ENCODE assay signal across 19 cellular contexts in genomic region chr14:68518180-68518579, GRCh38.
DNase-seq lines count a peak whose midpoint lies in the region; ATAC-seq and TF ChIP-seq lines count a peak whose summit lies in the region.
"Had no signal": no experiment of that assay in that cellular context is flagged by ENCODE, and none has a peak within 500 bp of the region (broad histone marks: within the 10 kb centered on the region; RNA-seq: fewer than 3 reads in every experiment).

No MANE protein-coding gene starts in this region.

- DNase-seq in RWPE2 (ENCODE audit: low spot score) (no peak), endodermal cell (no peak), caudate nucleus (lab: John Stamatoyannopoulos, UW) (no peak), globus pallidus (ENCODE audit: low spot score) (no peak)
- DNase-seq: activated CD4-positive, alpha-beta T cell treated with anti-CD3 and anti-CD28 coated beads for 36 hours; colonic mucosa; foreskin fibroblast; naive B cell; NCI-H146; NCI-H748 treated with DMSO at 0.1 percent for 48 hours; posterior cingulate gyrus; SIG-M5; stimulated activated CD4-positive, alpha-beta T cell treated with anti-CD3 and anti-CD28 coated beads, Interleukin-12 subunit alpha, Interleukin-12 subunit beta, amount 100 ng/mL, for 4 hours; T-helper 1 cell had no signal

- TF ChIP-seq CTCF in RWPE2 (IDR thresholded peaks at IDR 0.05; ENCODE audit: poor library complexity, severe bottlenecking) (no peak), endodermal cell (conservative IDR thresholded peaks at IDR 0.05) (no peak)

- peaks cover 46% of the 10 kb centered on the region for H3K4me1 ChIP-seq in RWPE2 (ENCODE audit: insufficient read depth, poor library complexity, severe bottlenecking)
- H3K4me1 ChIP-seq in endodermal cell (ENCODE audit: control insufficient read depth, insufficient read depth, low read length), result peaks cover 8% of the 10 kb centered on the region
- H3K4me1 ChIP-seq in muscle layer of colon (ENCODE audit: insufficient read depth, low read length), result peaks cover 71% of the 10 kb centered on the region

- peaks cover 31% of the 10 kb centered on the region for H3K4me1 Mint-ChIP-seq in endodermal cell

- H3K9ac ChIP-seq in endodermal cell (ENCODE audit: extremely low read depth, low read length, poor library complexity, severe bottlenecking), result no peak overlapping the region
- no peak overlapping the region for H3K9ac ChIP-seq in muscle layer of colon (ENCODE audit: low read length)

- no peak overlapping the region for H3K4me3 ChIP-seq in RWPE2 (ENCODE audit: severe bottlenecking)
- H3K4me3 ChIP-seq in endodermal cell (ENCODE audit: low read length), result no peak overlapping the region
- H3K4me3 ChIP-seq in muscle layer of colon (ENCODE audit: low read depth in 1 of 2, low read length in 2 of 2), result no peak overlapping the region
- no peak overlapping the region for H3K4me3 ChIP-seq in skin epidermis
- H3K4me3 ChIP-seq: colonic mucosa had no signal

- H3K27ac Mint-ChIP-seq in endodermal cell, result no peak overlapping the region
- H3K27ac Mint-ChIP-seq: activated CD4-positive, alpha-beta T cell treated with anti-CD3 and anti-CD28 coated beads for 36 hours; activated naive CD8-positive, alpha-beta T cell had no signal

- ATAC-seq in RWPE2 (ENCODE audit: low read depth) (no peak), GM21717 (IDR thresholded peaks at IDR 0.05; ENCODE audit: unreplicated experiment) (no peak), GM19395 (IDR thresholded peaks at IDR 0.05; ENCODE audit: unreplicated experiment) (no peak)
- ATAC-seq: activated CD4-positive, alpha-beta T cell treated with anti-CD3 and anti-CD28 coated beads for 36 hours had no signal

- no peaks in the 10 kb centered on the region for H3K9me3 Mint-ChIP-seq in endodermal cell
- H3K9me3 Mint-ChIP-seq: naive B cell had no signal

- 88 to 95% methylated on average over 3 to 8 of the region's 8 CpGs for WGBS in endodermal cell (ENCODE audit: insufficient coverage in 1 of 2, insufficient read length in 1 of 2), 2 experiments

- no peak overlapping the region for H3K4me3 Mint-ChIP-seq in endodermal cell
- H3K4me3 Mint-ChIP-seq: activated CD4-positive, alpha-beta T cell treated with anti-CD3 and anti-CD28 coated beads for 36 hours; activated naive CD8-positive, alpha-beta T cell had no signal

- H3K9me3 ChIP-seq in RWPE2 (ENCODE audit: severe bottlenecking) (no peaks in the 10 kb centered on the region), endodermal cell (ENCODE audit: control insufficient read depth, low read length) (no peaks in the 10 kb centered on the region), muscle layer of colon (ENCODE audit: low read length) (no peaks in the 10 kb centered on the region)
- H3K9me3 ChIP-seq: colonic mucosa had no signal

- H3K36me3 Mint-ChIP-seq in endodermal cell (ENCODE audit: low read depth), result no peaks in the 10 kb centered on the region
- H3K36me3 Mint-ChIP-seq: activated naive CD8-positive, alpha-beta T cell; naive B cell had no signal

- H3K27me3 Mint-ChIP-seq in endodermal cell (ENCODE audit: insufficient read depth), result no peaks in the 10 kb centered on the region
- H3K27me3 Mint-ChIP-seq: activated CD4-positive, alpha-beta T cell treated with anti-CD3 and anti-CD28 coated beads for 36 hours; activated naive CD8-positive, alpha-beta T cell; naive B cell had no signal

- H3K36me3 ChIP-seq in RWPE2 (ENCODE audit: low read depth) (no peaks in the 10 kb centered on the region), endodermal cell (ENCODE audit: control insufficient read depth, insufficient read depth, low read length) (no peaks in the 10 kb centered on the region), muscle layer of colon (ENCODE audit: insufficient read depth, low read length) (no peaks in the 10 kb centered on the region)
- H3K36me3 ChIP-seq: colonic mucosa had no signal

- peak overlapping the region; percentile 95 for H3K27ac ChIP-seq in RWPE2 (ENCODE audit: poor library complexity, severe bottlenecking)
- peak overlapping the region; percentile 2 for H3K27ac ChIP-seq in endodermal cell (ENCODE audit: low read depth, low read length)
- peak overlapping the region; percentile 20 for H3K27ac ChIP-seq in muscle layer of colon (ENCODE audit: low read depth, low read length)
- H3K27ac ChIP-seq in skin epidermis, result peak overlapping the region in 14 of 21 experiments; percentile 12 to 90 (median 65)
- H3K27ac ChIP-seq in caudate nucleus (ENCODE audit: low read depth, low read length), result no peak overlapping the region
- H3K27ac ChIP-seq: colonic mucosa had no signal

- H3K27me3 ChIP-seq in RWPE2 (ENCODE audit: insufficient read depth, poor library complexity, severe bottlenecking), result no peaks in the 10 kb centered on the region
- no peaks in the 10 kb centered on the region for H3K27me3 ChIP-seq in endodermal cell (ENCODE audit: control insufficient read depth, insufficient read depth, low read length, poor library complexity, severe bottlenecking)
- no peaks in the 10 kb centered on the region for H3K27me3 ChIP-seq in muscle layer of colon (ENCODE audit: control insufficient read depth in 1 of 2, insufficient read depth in 2 of 2, low read length in 2 of 2)
- H3K27me3 ChIP-seq: colonic mucosa had no signal
